In genomic region chr15:55277116-55277564, GRCh38 we compare ENCODE assay signal across 8 cellular contexts. TPM values are rescaled to one million over a fixed set of nuclear protein-coding genes. Genes with fewer than 3 reads are reported as not detected.
DNase-seq lines count a peak whose midpoint lies in the region; ATAC-seq and TF ChIP-seq lines count a peak whose summit lies in the region.

No MANE protein-coding gene starts in this region.

- H3K9me3 ChIP-seq in BLaER1 treated with 17β-estradiol and CSF1 and Interleukin-3, amounts not matched to agents 10 nM and 100 nM (replicated peaks in 1 of 11) = peaks cover 0 to 31% (median 11%) of the 10 kb centered on the region in 11 experiments; a peak in 10 of 22 replicates
- peaks cover 2% of the 10 kb centered on the region; the same call in 1 of the 2 replicates for H3K9me3 ChIP-seq in MG63

- H3K27ac ChIP-seq in BLaER1 treated with 17β-estradiol and CSF1 and Interleukin-3, amounts not matched to agents 10 nM and 100 nM = peak overlapping the region in 10 of 11 experiments; percentile 57 to 93 (median 79); a peak in 21 of 22 replicates

- H4K20me1 ChIP-seq in BLaER1 treated with 17β-estradiol and CSF1 and Interleukin-3, amounts not matched to agents 10 nM and 100 nM = 0 out of 22 replicates have a peak, but pooled peaks cover 0 to 6% (median 0%) of the 10 kb centered on the region in 11 experiments

- peaks cover 0 to 54% (median 7%) of the 10 kb centered on the region in 11 experiments; a peak in 10 of 22 replicates for H3K36me3 ChIP-seq in BLaER1 treated with 17β-estradiol and CSF1 and Interleukin-3, amounts not matched to agents 10 nM and 100 nM
- H3K36me3 ChIP-seq in MG63 = no peaks in the 10 kb centered on the region; the same call in 1 of the 2 replicates

- H3K27me3 ChIP-seq in BLaER1 treated with 17β-estradiol and CSF1 and Interleukin-3, amounts not matched to agents 10 nM and 100 nM = no peaks in the 10 kb centered on the region
- no peaks in the 10 kb centered on the region for H3K27me3 ChIP-seq in MG63

- DNase-seq in activated T-cell treated with anti-CD3 and anti-CD28 coated beads for 24 hours (ENCODE audit: low read depth) = peak; percentile 30
- DNase-seq in stimulated activated CD4-positive, alpha-beta T cell treated with anti-CD3 and anti-CD28 coated beads, Interleukin-2, amount 100 ng/mL, for 24 hours = peak; percentile 42 to 57
- DNase-seq in OCI-M1 (lab: John Stamatoyannopoulos, UW) = no peak
- DNase-seq in erythroblast (lab: John Stamatoyannopoulos, UW) = no peak
- no peak for DNase-seq in MG63

- peak; percentile 49 for ATAC-seq in GM19467 (IDR thresholded peaks at IDR 0.05; ENCODE audit: unreplicated experiment)
- peak; percentile 50 for ATAC-seq in HG03521 (IDR thresholded peaks at IDR 0.05; ENCODE audit: unreplicated experiment)

- TF ChIP-seq POLR2A in erythroblast (IDR thresholded peaks at IDR 0.05; ENCODE audit: low read length) = no peak

- peak overlapping the region in 1 of 10 experiments; percentile 44; a peak in 2 of 20 replicates for H3K4me3 ChIP-seq in BLaER1 treated with 17β-estradiol and CSF1 and Interleukin-3, amounts not matched to agents 10 nM and 100 nM
- no peak overlapping the region for H3K4me3 ChIP-seq in MG63

- H3K9ac ChIP-seq in BLaER1 treated with 17β-estradiol and CSF1 and Interleukin-3, amounts not matched to agents 10 nM and 100 nM = peak overlapping the region in 8 of 11 experiments; percentile 8 to 75 (median 56); a peak in 12 of 22 replicates

- peak overlapping the region; percentile 19 to 82 (median 72) for H3K4me2 ChIP-seq in BLaER1 treated with 17β-estradiol and CSF1 and Interleukin-3, amounts not matched to agents 10 nM and 100 nM

- peaks cover 21 to 91% (median 68%) of the 10 kb centered on the region in 10 experiments for H3K4me1 ChIP-seq in BLaER1 treated with 17β-estradiol and CSF1 and Interleukin-3, amounts not matched to agents 10 nM and 100 nM

RNA-seq across cellular contexts. Expression of gene RAB27A, which starts 12.5 kb away (rescaled TPM):
- 4.3 and 27.5 TPM in 2 replicates for total RNA-seq in MG63 (2014; rRNA removed; shearing (Covaris generic); ENCODE audit: low replicate concordance)

RNA-seq across cellular contexts. Expression of gene PIGBOS1, which starts 41.8 kb away (rescaled TPM):
- total RNA-seq in MG63 (2014; rRNA removed; shearing (Covaris generic); ENCODE audit: low replicate concordance) = 23.3 and 50.0 TPM in 2 replicates

RNA-seq across cellular contexts. Expression of gene PIGB, which starts 41.9 kb away (rescaled TPM):
- total RNA-seq in MG63 (2014; rRNA removed; shearing (Covaris generic); ENCODE audit: low replicate concordance) = 11.2 and 12.8 TPM in 2 replicates

Comparison
In these comparisons a context has a peak if more than half of its experiments do, and no peak if none do; other contexts are left out.
1. DNase-seq: peak in activated T-cell treated with anti-CD3 and anti-CD28 coated beads for 24 hours (single experiment) and stimulated activated CD4-positive, alpha-beta T cell treated with anti-CD3 and anti-CD28 coated beads, Interleukin-2, amount 100 ng/mL, for 24 hours (2 of 2); none in OCI-M1 (single experiment), erythroblast (0 of 2) and MG63 (single experiment).